In the genomic region with DNA sequence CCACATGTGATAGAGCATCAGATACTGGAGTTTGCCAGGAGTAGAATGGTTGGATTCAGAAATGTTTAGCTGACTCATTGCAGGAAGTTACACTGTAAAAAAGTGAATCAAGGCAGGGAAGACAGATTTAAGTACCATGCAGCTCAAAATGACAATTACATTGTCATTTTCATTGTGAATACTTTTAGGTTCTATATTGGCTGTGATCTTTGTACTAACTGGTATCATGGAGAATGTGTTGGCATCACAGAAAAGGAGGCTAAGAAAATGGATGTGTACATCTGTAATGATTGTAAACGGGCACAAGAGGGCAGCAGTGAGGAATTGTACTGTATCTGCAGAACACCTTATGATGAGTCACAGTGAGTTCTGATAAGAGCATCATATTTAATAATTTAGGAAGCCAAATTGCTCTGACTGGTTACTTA, we compare ENCODE assay signal across 8 cellular contexts. TPM values are rescaled to one million over a fixed set of nuclear protein-coding genes. Genes with fewer than 3 reads are reported as not detected.
A peak's percentile ranks its signal among the peaks of the same experiment; 100 is the strongest.
DNase-seq lines count a peak whose midpoint lies in the region; ATAC-seq, FAIRE-seq and TF ChIP-seq lines count a peak whose summit lies in the region.
"Not testable (repeated sequence)": the region's sequence is repeated elsewhere in the genome, so short reads cannot be mapped to it uniquely, and the experiment has no call there.

No MANE protein-coding gene starts in this region.

- ATAC-seq in HG02678 (IDR thresholded peaks at IDR 0.05; ENCODE audit: unreplicated experiment), result peak; percentile 62

- H3K36me3 Mint-ChIP-seq in activated naive CD4-positive, alpha-beta T cell treated with anti-CD3 and anti-CD28 coated beads, Interleukin-2, amount 50 U/mL, for 24 hours, result not testable (repeated sequence)

- not testable (repeated sequence) for H3K27me3 Mint-ChIP-seq in activated naive CD4-positive, alpha-beta T cell treated with anti-CD3 and anti-CD28 coated beads, Interleukin-2, amount 50 U/mL, for 24 hours

- H3K9me3 ChIP-seq in neutrophil, result not testable (repeated sequence)

- not testable (repeated sequence) for H3K4me3 Mint-ChIP-seq in activated naive CD4-positive, alpha-beta T cell treated with anti-CD3 and anti-CD28 coated beads, Interleukin-2, amount 50 U/mL, for 24 hours

- TF ChIP-seq CTCF in neutrophil (IDR thresholded peaks at IDR 0.05), result peak; percentile 73

- peaks cover 10% of the 10 kb centered on the region for H3K4me1 Mint-ChIP-seq in activated naive CD4-positive, alpha-beta T cell treated with anti-CD3 and anti-CD28 coated beads, Interleukin-2, amount 50 U/mL, for 24 hours

- H3K4me1 ChIP-seq in neutrophil (ENCODE audit: control insufficient read depth in 1 of 2, insufficient read depth in 1 of 2, low read depth in 1 of 2, low read length in 1 of 2), result not testable (repeated sequence)

- peak overlapping the region; percentile 56 for H3K27ac Mint-ChIP-seq in activated naive CD4-positive, alpha-beta T cell treated with anti-CD3 and anti-CD28 coated beads, Interleukin-2, amount 50 U/mL, for 24 hours

- not testable (repeated sequence) for H3K4me3 ChIP-seq in neutrophil (ENCODE audit: low read depth in 1 of 2, low read length in 1 of 2)

- peak; percentile 66 for DNase-seq in DMS53 treated with DMSO at 0.1 percent for 48 hours (lab: John Stamatoyannopoulos, UW; ENCODE audit: unreplicated experiment)
- peak; percentile 55 for DNase-seq in NCI-H2171 (lab: John Stamatoyannopoulos, UW)
- peak in 4 of 5 experiments; percentile 35 to 74 (median 52) for DNase-seq in T-helper 2 cell
- peak in 1 of 2 donors; percentile 32 for DNase-seq in frontal cortex (ENCODE audit: low spot score in 2 of 2)
- DNase-seq in stimulated activated naive CD4-positive, alpha-beta T cell (lab: John Stamatoyannopoulos, UW), result peak in 5 of 6 experiments; percentile 30 to 69 (median 49)

- H3K27ac ChIP-seq in neutrophil, result not testable (repeated sequence)

- H3K9me3 Mint-ChIP-seq in activated naive CD4-positive, alpha-beta T cell treated with anti-CD3 and anti-CD28 coated beads, Interleukin-2, amount 50 U/mL, for 24 hours, result not testable (repeated sequence)

- peak; percentile 81 for FAIRE-seq in frontal cortex (lab: Jason Lieb, UNC)

- H3K27me3 ChIP-seq in neutrophil, result not testable (repeated sequence)

- peaks cover 73% of the 10 kb centered on the region for H3K36me3 ChIP-seq in neutrophil

RNA-seq across cellular contexts. Expression of gene C17orf58, which starts 33.1 kb away (rescaled TPM):
- 38.3 TPM for total RNA-seq in frontal cortex
